9 cellular contexts compared by ENCODE assay signal in the genomic region with DNA sequence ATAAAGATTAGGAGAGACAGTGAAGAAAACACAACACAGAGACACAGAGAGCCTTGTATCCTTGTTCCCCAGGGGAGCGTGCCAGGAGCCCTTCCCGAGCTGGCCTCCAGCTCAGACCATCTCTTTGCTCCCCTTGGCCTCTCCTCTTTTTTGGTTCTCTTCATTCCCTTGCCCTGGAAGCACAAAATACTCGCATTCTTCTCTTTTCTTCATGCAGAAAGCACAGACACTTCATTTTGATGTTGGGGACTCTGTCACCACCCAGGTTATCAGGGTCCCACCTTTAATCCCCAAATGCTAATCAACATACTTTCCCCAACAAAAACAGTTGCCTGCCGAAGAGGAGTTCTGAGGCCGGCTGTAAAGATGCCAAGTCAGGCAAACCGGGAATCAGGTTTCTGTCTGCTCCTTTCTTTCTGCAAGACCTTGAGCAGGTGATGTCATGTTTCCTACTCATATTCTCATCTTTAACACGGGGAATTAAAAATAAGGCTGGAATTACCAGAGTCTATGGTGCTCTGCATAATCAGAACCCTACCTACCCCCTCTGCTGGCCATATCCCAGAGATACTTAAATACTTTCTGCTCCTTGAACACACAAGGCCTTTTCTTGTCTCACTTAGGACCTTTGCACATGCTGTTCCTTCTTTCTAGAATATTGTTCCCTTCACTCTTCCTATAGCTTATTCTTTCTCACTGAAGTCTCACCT. TPM values are rescaled to one million over a fixed set of nuclear protein-coding genes. Genes with fewer than 3 reads are reported as not detected.
DNase-seq lines count a peak whose midpoint lies in the region; ATAC-seq and TF ChIP-seq lines count a peak whose summit lies in the region.
"Had no signal": no experiment of that assay in that cellular context is flagged by ENCODE, and none has a peak within 500 bp of the region (broad histone marks: within the 10 kb centered on the region; RNA-seq: fewer than 3 reads in every experiment).

No MANE protein-coding gene starts in this region.

- intact Hi-C loops in A673 (cut with micrococcal nuclease; ENCODE audit: unreplicated experiment), result loop anchor here (5.0 kb wide), 1 partner anchor 195 kb away; no protein-coding TSS in a partner anchor
- intact Hi-C loops in aorta (cut with DNase I), result no loop called here
- intact Hi-C loops in lower lobe of right lung (cut with DNase I), result no loop called here

- WGBS in aorta, 2 donors, result 44 to 48% methylated on average over 7 of the region's 7 CpGs

- no peak overlapping the region for H3K27ac Mint-ChIP-seq in GM23338

- H3K4me1 Mint-ChIP-seq in GM23338, result no peaks in the 10 kb centered on the region

- H3K36me3 Mint-ChIP-seq in GM23338 (ENCODE audit: low read depth), result no peaks in the 10 kb centered on the region

- H3K4me3 Mint-ChIP-seq in GM23338, result no peak overlapping the region

- 0 out of 2 replicates have a peak overlapping the region, but pooled peaks have one; percentile 52 for H2AFZ ChIP-seq in GM23338

- H3K9me2 ChIP-seq in GM23338 (ENCODE audit: insufficient read depth), result no peaks in the 10 kb centered on the region

- peak; percentile 47; the same call in 2 of the 3 replicates for ATAC-seq in GM23338
- ATAC-seq in aorta (ENCODE audit: low FRiP score), result no peak
- ATAC-seq in lower lobe of right lung, result no peak
- no peak for ATAC-seq in HG03521 (IDR thresholded peaks at IDR 0.05; ENCODE audit: unreplicated experiment)

- no peaks in the 10 kb centered on the region for H3K79me2 ChIP-seq in GM23338 (replicated peaks; ENCODE audit: insufficient read depth)

- no peak overlapping the region for H3K4me2 ChIP-seq in GM23338

- peaks cover 11% of the 10 kb centered on the region; the same call in 2 of the 3 replicates for H3K9me3 Mint-ChIP-seq in GM23338

- TF ChIP-seq CTCF in A673 (conservative IDR thresholded peaks at IDR 0.05; ENCODE audit: low read depth, low read length) (peak; percentile 50; the same call in 1 of the 2 replicates), GM23338 (conservative IDR thresholded peaks at IDR 0.05; ENCODE audit: low read depth in 2 of 2) (peak; percentile 48 to 58), lower lobe of right lung (IDR thresholded peaks at IDR 0.05) (no peak)

- DNase-seq in A673 (ENCODE audit: low spot score) (peak; percentile 37), GM23338 (ENCODE audit: low spot score) (peak; percentile 45), OCI-M1 (lab: John Stamatoyannopoulos, UW) (peak; percentile 55), fibroblast of the conjunctiva (ENCODE audit: low read depth) (peak; percentile 30), aorta (no peak), lower lobe of right lung (no peak), GDM1 (lab: John Stamatoyannopoulos, UW) (no peak)
- DNase-seq: activated CD4-positive, CD25-positive, alpha-beta regulatory T cell treated with anti-CD3 and anti-CD28 coated beads, Interleukin-2, amount 50 U/mL, for 72 hours had no signal

- no peaks in the 10 kb centered on the region for H3F3A ChIP-seq in GM23338 (replicated peaks; ENCODE audit: low read depth)

- POLR2A ChIA-PET in A673 (lab: Charles Lee; ENCODE audit: low non-redundant PET), result no interaction called here

- H3K27me3 ChIP-seq in A673 (replicated peaks; ENCODE audit: insufficient read depth, low read depth, low read length, poor library complexity), result no peaks in the 10 kb centered on the region
- H3K27me3 ChIP-seq in GM23338 (ENCODE audit: insufficient read depth), result no peaks in the 10 kb centered on the region
- no peaks in the 10 kb centered on the region for H3K27me3 ChIP-seq in aorta (ENCODE audit: control insufficient read depth in 1 of 2, insufficient read depth in 2 of 2, low read length in 1 of 2)
- H3K27me3 ChIP-seq in lower lobe of right lung (ENCODE audit: low read depth), result peaks cover 5% of the 10 kb centered on the region

- H3K4me3 ChIP-seq in A673 (ENCODE audit: low read depth, low read length, poor library complexity, severe bottlenecking) (no peak overlapping the region), GM23338 (no peak overlapping the region), aorta (ENCODE audit: low read length in 2 of 2) (no peak overlapping the region), lower lobe of right lung (no peak overlapping the region)

- H3K9me3 ChIP-seq in A673 (ENCODE audit: low read depth, low read length, poor library complexity, severe bottlenecking), result no peaks in the 10 kb centered on the region
- peaks cover 8% of the 10 kb centered on the region for H3K9me3 ChIP-seq in aorta (ENCODE audit: control insufficient read depth, low read length)
- peaks cover 25% of the 10 kb centered on the region for H3K9me3 ChIP-seq in lower lobe of right lung

- no TSS peak for BruUV-seq in A673 (replicated peaks; lab: Mats Ljungman, UMichigan)

- H3K27me3 Mint-ChIP-seq in GM23338 (ENCODE audit: insufficient read depth, low read depth, poor library complexity), result peaks cover 3% of the 10 kb centered on the region

- CTCF ChIA-PET in A673 (lab: Charles Lee), result interaction anchor here (1.5 kb wide), 1 partner anchor 195 kb away, joined by 4 read pairs; no protein-coding TSS in a partner anchor

- H3K36me3 ChIP-seq in A673 (ENCODE audit: insufficient read depth, low read length, poor library complexity, severe bottlenecking) (no peaks in the 10 kb centered on the region), GM23338 (ENCODE audit: insufficient read depth) (no peaks in the 10 kb centered on the region), aorta (ENCODE audit: control insufficient read depth in 1 of 2, insufficient read depth in 2 of 2, low read length in 1 of 2) (no peaks in the 10 kb centered on the region), lower lobe of right lung (no peaks in the 10 kb centered on the region)

- H4K20me1 ChIP-seq in GM23338 (replicated peaks; ENCODE audit: insufficient read depth), result no peaks in the 10 kb centered on the region

- H3K4me1 ChIP-seq in A673 (ENCODE audit: insufficient read depth, low read length, poor library complexity, severe bottlenecking), result no peaks in the 10 kb centered on the region
- H3K4me1 ChIP-seq in GM23338 (ENCODE audit: insufficient read depth), result no peaks in the 10 kb centered on the region
- no peaks in the 10 kb centered on the region for H3K4me1 ChIP-seq in aorta (ENCODE audit: control insufficient read depth in 1 of 2, insufficient read depth in 2 of 2, low read length in 2 of 2)
- no peaks in the 10 kb centered on the region for H3K4me1 ChIP-seq in lower lobe of right lung

- H3K27ac ChIP-seq in A673 (ENCODE audit: low read depth, low read length, poor library complexity, severe bottlenecking) (no peak overlapping the region), GM23338 (ENCODE audit: low read depth) (no peak overlapping the region), aorta (ENCODE audit: low read depth in 1 of 2, low read length in 2 of 2) (no peak overlapping the region), lower lobe of right lung (no peak overlapping the region)

TF ChIP-seq in GM23338, 12 proteins besides CTCF, POLR2A, EP300 and RAD21:
- TF ChIP-seq POLR2AphosphoS5 (IDR thresholded peaks at IDR 0.05; ENCODE audit: low read depth), result no peak
- TF ChIP-seq ZNF331 (CRISPR knock-in tag; IDR thresholded peaks at IDR 0.05; ENCODE audit: low read depth), result no peak
- no peak for TF ChIP-seq STAT1 (IDR thresholded peaks at IDR 0.05; ENCODE audit: unreplicated experiment)
- TF ChIP-seq CREB1 (CRISPR knock-in tag; IDR thresholded peaks at IDR 0.05; ENCODE audit: low read depth), result no peak
- no peak for TF ChIP-seq ZNF114 (CRISPR knock-in tag; IDR thresholded peaks at IDR 0.05)

RNA-seq across cellular contexts. Expression of gene TGM6, which starts 21.7 kb away (rescaled TPM):
- total RNA-seq in A673 (2021) (not detected in 2 replicates), aorta (not detected), lower lobe of right lung (not detected)
- not detected in 2 replicates for total RNA-seq in GM23338 (2014; rRNA removed; shearing (Covaris generic))
- polyA plus RNA-seq in GM23338 (2016; fragmentation: Nextera tagmentation; extraction: Ambion mirVana) (not detected in 2 replicates), aorta (not detected)

Comparison
In these comparisons a context has a peak if more than half of its experiments do, and no peak if none do; other contexts are left out.
1. DNase-seq: peak in A673 (single experiment), GM23338 (single experiment), OCI-M1 (single experiment) and fibroblast of the conjunctiva (single experiment); none in aorta (0 of 2), lower lobe of right lung (single experiment) and GDM1 (single experiment).